In genomic region chr9:132288956-132289355, GRCh38 we compare ENCODE assay signal across 2 cellular contexts.
TF ChIP-seq lines count a peak whose summit lies in the region.

No MANE protein-coding gene starts in this region.

TF ChIP-seq in IMR-90, 13 proteins besides CTCF, POLR2A, EP300 and RAD21:
- TF ChIP-seq FOS (IDR thresholded peaks at IDR 0.05; ENCODE audit: low read depth, low read length) (no peak), MXI1 (IDR thresholded peaks at IDR 0.05; ENCODE audit: borderline replicate concordance, low read depth, low read length) (no peak), MAZ (IDR thresholded peaks at IDR 0.05; ENCODE audit: borderline replicate concordance, low read depth, low read length) (no peak), ELK1 (IDR thresholded peaks at IDR 0.05; ENCODE audit: borderline replicate concordance, low read depth, low read length) (no peak), SMC3 (IDR thresholded peaks at IDR 0.05; ENCODE audit: low read depth, low read length) (no peak), BHLHE40 (IDR thresholded peaks at IDR 0.05; ENCODE audit: low read depth, low read length) (no peak)

TF ChIP-seq in K562, 482 proteins besides CTCF, POLR2A, EP300 and RAD21:
- no peak for TF ChIP-seq GABPA (tag; conservative IDR thresholded peaks at IDR 0.05; ENCODE audit: low read depth)
- TF ChIP-seq GTF2A2 (tag; IDR thresholded peaks at IDR 0.05) = no peak
- TF ChIP-seq EP400 (IDR thresholded peaks at IDR 0.05) = no peak
- peak; percentile 21; the same call in 1 of the 2 replicates for TF ChIP-seq NFIC (IDR thresholded peaks at IDR 0.05)
- no peak for TF ChIP-seq JUNB (CRISPR knock-in tag; conservative IDR thresholded peaks at IDR 0.05)
- TF ChIP-seq KDM2B (CRISPR knock-in tag; IDR thresholded peaks at IDR 0.05) = no peak
- peak; percentile 15; the same call in 1 of the 2 replicates for TF ChIP-seq HMBOX1 (IDR thresholded peaks at IDR 0.05)
- 0 out of 2 replicates have a peak, but pooled peaks have one; percentile 26 for TF ChIP-seq CBFA2T3 (IDR thresholded peaks at IDR 0.05)
- no peak for TF ChIP-seq ZNF740 (CRISPR knock-in tag; IDR thresholded peaks at IDR 0.05)
- no peak for TF ChIP-seq ZNF740 (tag; IDR thresholded peaks at IDR 0.05)
- no peak for TF ChIP-seq AFF1 (IDR thresholded peaks at IDR 0.05; ENCODE audit: low read depth in 1 of 2, partially characterized antibody in 2 of 2)
- no peak for TF ChIP-seq RBM14 (IDR thresholded peaks at IDR 0.05; ENCODE audit: borderline replicate concordance, insufficient read depth, low read depth, low read length)
- no peak for TF ChIP-seq MBD1 (CRISPR knock-in tag; IDR thresholded peaks at IDR 0.05)
- no peak for TF ChIP-seq TFAP4 (CRISPR knock-in tag; IDR thresholded peaks at IDR 0.05; ENCODE audit: borderline replicate concordance)
- no peak for TF ChIP-seq ZBTB17 (CRISPR knock-in tag; IDR thresholded peaks at IDR 0.05)
